Comparison of ENCODE assay signal across 8 cellular contexts in genomic region chr4:169619518-169619957, GRCh38. TPM values are rescaled to one million over a fixed set of nuclear protein-coding genes. Genes with fewer than 3 reads are reported as not detected.
DNase-seq lines count a peak whose midpoint lies in the region; ATAC-seq, FAIRE-seq and TF ChIP-seq lines count a peak whose summit lies in the region.

No MANE protein-coding gene starts in this region.

- H3K9ac ChIP-seq in GM12878 (ENCODE audit: control insufficient read depth, insufficient read depth, low read length) (peak overlapping the region; percentile 79), iPS-20b (ENCODE audit: low read depth, low read length) (peak overlapping the region; percentile 76; the same call in 1 of the 2 replicates), skeletal muscle tissue (ENCODE audit: low read depth in 1 of 3, low read length in 3 of 3) (peak overlapping the region; percentile 95 to 98 (median 96))

- H3K36me3 ChIP-seq in GM12878 (ENCODE audit: control insufficient read depth in 2 of 2, insufficient read depth in 2 of 2, low read length in 1 of 2) (no peaks in the 10 kb centered on the region), iPS-20b (ENCODE audit: insufficient read depth, low read depth, low read length) (no peaks in the 10 kb centered on the region), skeletal muscle tissue (ENCODE audit: control insufficient read depth in 3 of 3, insufficient read depth in 3 of 3, low read length in 3 of 3) (no peaks in the 10 kb centered on the region)

- POLR2A ChIA-PET in GM12878 (lab: Charles Lee), result interaction anchor here (0.7 to 3.5 kb wide), 6 partner anchors 9 to 609 kb away, joined by 3 to 26 read pairs (median 4); partner anchors contain the start of gene CBR4

- RAD21 ChIA-PET in GM12878 (lab: Charles Lee; ENCODE audit: unreplicated experiment), result interaction anchor here (1.0 to 4.5 kb wide), 4 partner anchors 12 to 104 kb away, joined by 3 to 34 read pairs (median 3); no protein-coding TSS in a partner anchor

- H3K4me2 ChIP-seq in GM12878 (ENCODE audit: control insufficient read depth, insufficient read depth), result peak overlapping the region; percentile 90

- no peak for TF ChIP-seq EP300 in GM12878 (IDR thresholded peaks at IDR 0.05; ENCODE audit: borderline replicate concordance in 1 of 2, control insufficient read depth in 1 of 2, low read depth in 2 of 2, low read length in 2 of 2)

- no peak for TF ChIP-seq POLR2A in GM12878 (IDR thresholded peaks at IDR 0.05; ENCODE audit: low read depth, low read length)

- H3K4me1 ChIP-seq in GM12878 (ENCODE audit: control insufficient read depth, insufficient read depth, low read length) (peaks cover 5% of the 10 kb centered on the region; the same call in 1 of the 2 replicates), iPS-20b (ENCODE audit: insufficient read depth, low read length) (peaks cover 7% of the 10 kb centered on the region; the same call in 1 of the 2 replicates), skeletal muscle tissue (ENCODE audit: control insufficient read depth in 3 of 3, insufficient read depth in 3 of 3, low read length in 3 of 3) (peaks cover 2 to 8% (median 6%) of the 10 kb centered on the region in 3 donors)

- H3K27ac ChIP-seq in GM12878 (ENCODE audit: control insufficient read depth, insufficient read depth), result peak overlapping the region; percentile 99
- H3K27ac ChIP-seq in iPS-20b (ENCODE audit: low read length), result no peak overlapping the region
- peak overlapping the region; percentile 99 for H3K27ac ChIP-seq in skeletal muscle tissue (ENCODE audit: low read depth, low read length)

- H3K9me3 ChIP-seq in GM12878 (replicated peaks; ENCODE audit: control insufficient read depth, insufficient read depth, low read length) (no peaks in the 10 kb centered on the region), iPS-20b (ENCODE audit: insufficient read depth, low read depth, low read length) (no peaks in the 10 kb centered on the region), skeletal muscle tissue (ENCODE audit: control insufficient read depth in 3 of 3, low read length in 3 of 3) (no peaks in the 10 kb centered on the region)

- peak overlapping the region; percentile 82 for H2AFZ ChIP-seq in GM12878 (ENCODE audit: control insufficient read depth, low read depth, low read length)

- FAIRE-seq in GM12878 (lab: Jason Lieb, UNC), result peak; percentile 65

- in situ Hi-C loops in GM12878 (cut with MboI), result loop anchor here (5.0 kb wide), 1 partner anchor 423 kb away; no protein-coding TSS in a partner anchor

- H3K79me2 ChIP-seq in GM12878 (ENCODE audit: control insufficient read depth, insufficient read depth, low read length), result peaks cover 43% of the 10 kb centered on the region

- H4K20me1 ChIP-seq in GM12878 (ENCODE audit: control insufficient read depth, insufficient read depth), result no peaks in the 10 kb centered on the region

- H3K27me3 ChIP-seq in GM12878 (replicated peaks in 1 of 2; ENCODE audit: control insufficient read depth in 2 of 2, insufficient read depth in 2 of 2, low read length in 1 of 2) (no peaks in the 10 kb centered on the region), iPS-20b (ENCODE audit: insufficient read depth, low read length) (no peaks in the 10 kb centered on the region), skeletal muscle tissue (ENCODE audit: control insufficient read depth in 3 of 3, insufficient read depth in 3 of 3, low read length in 3 of 3) (no peaks in the 10 kb centered on the region)

- DNase-seq in DMS79 treated with DMSO at 0.1 percent for 48 hours (lab: John Stamatoyannopoulos, UW) (peak; percentile 17), DMS79 (lab: John Stamatoyannopoulos, UW) (no peak), HFF-Myc (ENCODE audit: extremely low read depth, low read depth) (no peak), M059J (ENCODE audit: low read depth) (peak; percentile 55), T-helper 22 cell (ENCODE audit: low read depth) (peak; percentile 37), GM12878 (ENCODE audit: low read depth, low spot score) (no peak)

- peak; percentile 69 for ATAC-seq in GM12878

- intact Hi-C loops in GM12878 (cut with micrococcal nuclease; ENCODE audit: unreplicated experiment), result no loop called here

- CTCF ChIA-PET in GM12878 (lab: Yijun Ruan, JAX), result interaction anchor here (0.6 to 4.3 kb wide), 10 partner anchors 8 to 609 kb away, joined by 3 to 27 read pairs (median 5); partner anchors contain the start of genes CBR4 and NEK1

- TF ChIP-seq CTCF in HFF-Myc (IDR thresholded peaks at IDR 0.05; ENCODE audit: low read depth, low read length, missing control alignments) (peak; percentile 36), GM12878 (IDR thresholded peaks at IDR 0.05 in 2 of 3, conservative IDR thresholded peaks at IDR 0.05 in 1 of 3; ENCODE audit: control insufficient read depth in 2 of 3, extremely low read depth in 1 of 3, insufficient read depth in 1 of 3, low read depth in 3 of 3, low read length in 3 of 3) (peak; percentile 54 to 74 (median 54))

- TF ChIP-seq RAD21 in GM12878 (IDR thresholded peaks at IDR 0.05; ENCODE audit: insufficient read depth, low read depth, low read length), result peak; percentile 21; the same call in 1 of the 2 replicates

- under 1% methylated on average over 12 of the region's 12 CpGs for WGBS in GM12878 (ENCODE audit: insufficient coverage, insufficient replicate concordance, low lambda C conversion rate, missing lambda C conversion rate)

- TSS peak; percentile 98 for BruUV-seq in GM12878 (replicated peaks; lab: Mats Ljungman, UMichigan)

- SMC1A ChIA-PET in GM12878 (lab: Charles Lee; ENCODE audit: uncharacterized antibody, unreplicated experiment), result interaction anchor here (1.1 to 3.3 kb wide), 4 partner anchors 11 to 191 kb away, joined by 3 to 25 read pairs (median 4); no protein-coding TSS in a partner anchor

- H3K4me3 ChIP-seq in HFF-Myc (replicated peaks; ENCODE audit: low read depth, low read length) (peak overlapping the region; percentile 79), GM12878 (peak overlapping the region; percentile 79), iPS-20b (ENCODE audit: low read length) (peak overlapping the region; percentile 92), skeletal muscle tissue (ENCODE audit: low read length in 3 of 3) (peak overlapping the region; percentile 72 to 97 (median 92))

TF ChIP-seq in GM12878, 131 proteins besides CTCF, POLR2A, EP300 and RAD21 (continues in another document):
- TF ChIP-seq SMC3 (IDR thresholded peaks at IDR 0.05; ENCODE audit: borderline replicate concordance, low read length), result peak; percentile 9; the same call in 1 of the 2 replicates

RNA-seq across cellular contexts. Expression of gene CLCN3, which starts 0.8 kb away (rescaled TPM):
- total RNA-seq in M059J (2014; rRNA removed; shearing (Covaris generic)), result 5.8 and 11.3 TPM in 2 replicates
- 69.5 and 69.9 TPM in 2 replicates for total RNA-seq in GM12878 (2013; cell fraction: nucleolus; rRNA removed)
- total RNA-seq in GM12878 (2014; rRNA removed), result 11.8 and 12.3 TPM in 2 replicates
- total RNA-seq in GM12878 (2014; rRNA removed; fragmentation: Illumina TruSeq; extraction: Trizol), result 16.2 and 18.2 TPM in 2 replicates
- 17.1 and 17.2 TPM in 2 replicates for total RNA-seq in GM12878 (2021)
- 5.6 TPM for polyA plus RNA-seq in GM12878 (2011; ENCODE audit: low read depth)
- polyA plus RNA-seq in GM12878 (2011; rRNA removed), result 22.8 and 36.6 TPM in 2 replicates
- polyA plus RNA-seq in GM12878 (2011; cell fraction: cytosol; rRNA removed), result 8.2 and 9.1 TPM in 2 replicates
- polyA plus RNA-seq in GM12878 (2011; cell fraction: nucleus; rRNA removed), result 8.2 and 9.9 TPM in 2 replicates
- polyA plus RNA-seq in GM12878 (2012), result 5.6 and 8.8 TPM in 2 replicates
- 16.0 and 27.9 TPM in 2 replicates for polyA plus RNA-seq in GM12878 (2014; fragmentation: Illumina TruSeq; extraction: Trizol)
- 1 to 10 TPM; 4.0 to 4.7 TPM for polyA plus RNA-seq in GM12878 (2014; fragmentation: Nextera tagmentation; extraction: Ambion mirVana)
- polyA plus RNA-seq in GM12878 (2014; rRNA removed), result 9.9 and 10.0 TPM in 2 replicates
- polyA plus RNA-seq in GM12878 (2016; fragmentation: Nextera tagmentation; extraction: Ambion mirVana), result 10 to 100 TPM; 11.0 to 11.3 TPM
- 46.6 and 51.9 TPM in 2 replicates for polyA minus RNA-seq in GM12878 (2011; rRNA and poly(A)+ RNA removed)
- polyA minus RNA-seq in GM12878 (2011; cell fraction: cytosol; rRNA and poly(A)+ RNA removed), result 10.2 and 12.3 TPM in 2 replicates
- 24.7 and 33.7 TPM in 2 replicates for polyA minus RNA-seq in GM12878 (2011; cell fraction: nucleus; rRNA and poly(A)+ RNA removed)
- total RNA-seq in skeletal muscle tissue, result 25.1 TPM

RNA-seq across cellular contexts. Expression of gene NEK1, which starts 7.2 kb away (rescaled TPM):
- 3.1 and 4.0 TPM in 2 replicates for total RNA-seq in M059J (2014; rRNA removed; shearing (Covaris generic))
- 38.5 and 41.8 TPM in 2 replicates for total RNA-seq in GM12878 (2013; cell fraction: nucleolus; rRNA removed)
- total RNA-seq in GM12878 (2014; rRNA removed) (5.7 and 7.6 TPM in 2 replicates), GM12878 (2014; rRNA removed; fragmentation: Illumina TruSeq; extraction: Trizol) (6.7 and 7.2 TPM in 2 replicates), GM12878 (2021) (9.5 and 10.3 TPM in 2 replicates), skeletal muscle tissue (16.7 TPM)
- polyA plus RNA-seq in GM12878 (2011; ENCODE audit: low read depth), result 1.8 TPM
- polyA plus RNA-seq in GM12878 (2011; rRNA removed) (11.0 and 18.1 TPM in 2 replicates), GM12878 (2014; fragmentation: Illumina TruSeq; extraction: Trizol) (8.3 and 10.4 TPM in 2 replicates), GM12878 (2014; fragmentation: Nextera tagmentation; extraction: Ambion mirVana) (1 to 10 TPM; 4.9 to 5.1 TPM), GM12878 (2014; rRNA removed) (3.3 and 5.1 TPM in 2 replicates), GM12878 (2016; fragmentation: Nextera tagmentation; extraction: Ambion mirVana) (10 to 100 TPM; 12.9 to 16.1 TPM)
- 3.2 and 3.6 TPM in 2 replicates for polyA plus RNA-seq in GM12878 (2011; cell fraction: cytosol; rRNA removed)
- polyA plus RNA-seq in GM12878 (2011; cell fraction: nucleus; rRNA removed), result 8.5 and 9.1 TPM in 2 replicates
- 3.7 and 4.8 TPM in 2 replicates for polyA plus RNA-seq in GM12878 (2012)
- 14.3 and 19.7 TPM in 2 replicates for polyA minus RNA-seq in GM12878 (2011; rRNA and poly(A)+ RNA removed)
- 6.0 and 6.2 TPM in 2 replicates for polyA minus RNA-seq in GM12878 (2011; cell fraction: cytosol; rRNA and poly(A)+ RNA removed)
- polyA minus RNA-seq in GM12878 (2011; cell fraction: nucleus; rRNA and poly(A)+ RNA removed), result 24.2 and 42.8 TPM in 2 replicates

Comparison
In these comparisons a context has a peak if more than half of its experiments do, and no peak if none do; other contexts are left out.
1. DNase-seq: peak in DMS79 treated with DMSO at 0.1 percent for 48 hours (single experiment), M059J (single experiment) and T-helper 22 cell (single experiment); none in DMS79 (single experiment), HFF-Myc (single experiment) and GM12878 (single experiment).
2. Peak in every context shown above with its lines, with median percentiles within 50 percentile points of each other: H3K4me3 ChIP-seq and H3K9ac ChIP-seq.